15 cellular contexts compared by ENCODE assay signal in the genomic region with DNA sequence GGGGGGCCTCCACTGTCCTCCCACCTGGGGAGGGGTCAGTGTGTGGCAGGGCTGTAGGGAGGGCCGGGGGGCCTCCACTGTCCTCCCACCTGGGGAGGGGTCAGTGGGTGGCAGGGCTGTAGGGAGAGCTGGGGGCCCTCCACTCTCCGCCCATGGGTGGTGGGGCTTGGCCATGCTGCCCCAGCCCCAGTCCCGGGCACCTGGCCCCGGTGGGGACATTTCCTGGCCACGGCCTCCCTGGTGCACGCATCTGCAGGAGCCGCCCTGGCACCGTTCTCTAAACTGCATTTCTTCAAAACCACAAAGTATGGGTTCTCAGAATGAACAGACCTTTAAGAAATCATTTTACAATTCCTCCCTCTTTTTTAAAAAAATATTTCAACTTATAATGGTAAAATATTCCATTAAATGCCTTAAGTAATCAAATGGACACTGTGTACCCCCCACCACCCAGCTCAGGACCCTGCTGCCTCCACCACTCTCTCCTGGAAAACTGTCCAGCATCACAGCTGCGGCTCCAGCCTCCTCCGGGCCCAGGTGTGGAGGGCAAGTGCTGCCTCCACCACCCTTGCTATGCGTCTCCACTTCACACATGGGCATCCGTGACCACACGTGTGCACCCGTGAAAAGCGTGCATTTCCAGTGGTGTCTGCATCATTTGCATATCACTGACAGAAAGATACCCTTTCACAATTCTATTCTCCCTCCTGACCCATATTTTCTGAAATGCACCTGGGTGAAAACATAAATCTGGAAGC.
A peak's percentile ranks its signal among the peaks of the same experiment; 100 is the strongest.
DNase-seq lines count a peak whose midpoint lies in the region; ATAC-seq lines count a peak whose summit lies in the region.
"Had no signal": no experiment of that assay in that cellular context is flagged by ENCODE, and none has a peak within 500 bp of the region (broad histone marks: within the 10 kb centered on the region; RNA-seq: fewer than 3 reads in every experiment).

No MANE protein-coding gene starts in this region.

- no peaks in the 10 kb centered on the region for H3K9me3 ChIP-seq in neuronal stem cell (replicated peaks in 1 of 2; ENCODE audit: control insufficient read depth in 2 of 2, insufficient read depth in 1 of 2, low read depth in 1 of 2, low read length in 2 of 2)
- H3K9me3 ChIP-seq: psoas muscle had no signal

- H3K4me2 ChIP-seq in neuronal stem cell (ENCODE audit: insufficient read depth, low read length, poor library complexity, severe bottlenecking): no peak overlapping the region

- no peak overlapping the region for H4K8ac ChIP-seq in neuronal stem cell (ENCODE audit: low read depth, low read length)

- ATAC-seq in stimulated activated naive CD8-positive, alpha-beta T cell treated with anti-CD3 and anti-CD28 coated beads, Interleukin-15, Interleukin-2, amounts not matched to agents 100 U/mL and 50 U/mL, for 24 hours: no peak
- ATAC-seq in naive B cell (ENCODE audit: low read depth in 2 of 2) (no peak), HG03045 (IDR thresholded peaks at IDR 0.05; ENCODE audit: unreplicated experiment) (no peak)
- ATAC-seq: left ventricle myocardium superior, psoas muscle, SK-N-SH treated with all-trans-retinoic acid at 6 μM for 48 hours had no signal

- H3K36me3 ChIP-seq in neuronal stem cell (replicated peaks in 1 of 2; ENCODE audit: control insufficient read depth in 2 of 2, insufficient read depth in 2 of 2, low read length in 2 of 2): no peaks in the 10 kb centered on the region
- H3K36me3 ChIP-seq: cardiac muscle cell had no signal

- H2BK15ac ChIP-seq in neuronal stem cell (ENCODE audit: low read length): no peak overlapping the region

- H3K4me3 Mint-ChIP-seq in stimulated activated naive CD8-positive, alpha-beta T cell treated with anti-CD3 and anti-CD28 coated beads, Interleukin-15, Interleukin-2, amounts not matched to agents 100 ng/mL and 50 ng/mL, for 24 hours: peak overlapping the region; percentile 84
- peak overlapping the region; percentile 69 for H3K4me3 Mint-ChIP-seq in activated naive CD8-positive, alpha-beta T cell treated with anti-CD3 and anti-CD28 coated beads for 36 hours
- H3K4me3 Mint-ChIP-seq in naive B cell: peak overlapping the region in 3 of 8 donors; percentile 15 to 59 (median 38)

- H3K27ac ChIP-seq in neuronal stem cell (replicated peaks; ENCODE audit: low read length): no peak overlapping the region
- H3K27ac ChIP-seq: psoas muscle had no signal

- H3K9me3 Mint-ChIP-seq in stimulated activated naive CD8-positive, alpha-beta T cell treated with anti-CD3 and anti-CD28 coated beads, Interleukin-15, Interleukin-2, amounts not matched to agents 100 ng/mL and 50 ng/mL, for 24 hours: peaks cover 11% of the 10 kb centered on the region
- H3K9me3 Mint-ChIP-seq in activated naive CD8-positive, alpha-beta T cell treated with anti-CD3 and anti-CD28 coated beads for 36 hours: peaks cover 12% of the 10 kb centered on the region
- H3K9me3 Mint-ChIP-seq in naive B cell: peaks cover 6 to 11% (median 8%) of the 10 kb centered on the region in 7 donors

- H2BK5ac ChIP-seq in neuronal stem cell (ENCODE audit: low read length): no peak overlapping the region

- H3K23ac ChIP-seq in neuronal stem cell (ENCODE audit: low read depth, low read length, poor library complexity): no peak overlapping the region

- H3K14ac ChIP-seq in neuronal stem cell (ENCODE audit: low read length): no peak overlapping the region

- H3K36me3 Mint-ChIP-seq in stimulated activated naive CD8-positive, alpha-beta T cell treated with anti-CD3 and anti-CD28 coated beads, Interleukin-15, Interleukin-2, amounts not matched to agents 100 ng/mL and 50 ng/mL, for 24 hours (ENCODE audit: low read depth): peaks cover 67% of the 10 kb centered on the region
- peaks cover 72% of the 10 kb centered on the region for H3K36me3 Mint-ChIP-seq in activated naive CD8-positive, alpha-beta T cell treated with anti-CD3 and anti-CD28 coated beads for 36 hours
- H3K36me3 Mint-ChIP-seq in naive B cell: peaks cover 0 to 23% of the 10 kb centered on the region in 2 donors

- H3K4me3 ChIP-seq in neuronal stem cell (ENCODE audit: low read length in 2 of 2): peak overlapping the region in 1 of 2 donors; percentile 62
- H3K4me3 ChIP-seq: cardiac muscle cell, psoas muscle had no signal

- peak overlapping the region; percentile 90 for H3K27ac Mint-ChIP-seq in stimulated activated naive CD8-positive, alpha-beta T cell treated with anti-CD3 and anti-CD28 coated beads, Interleukin-15, Interleukin-2, amounts not matched to agents 100 ng/mL and 50 ng/mL, for 24 hours
- peak overlapping the region; percentile 96 for H3K27ac Mint-ChIP-seq in activated naive CD8-positive, alpha-beta T cell treated with anti-CD3 and anti-CD28 coated beads for 36 hours
- H3K27ac Mint-ChIP-seq in naive B cell: peak overlapping the region in 4 of 6 donors; percentile 14 to 78 (median 63)

- no peak overlapping the region for H3K4ac ChIP-seq in neuronal stem cell (ENCODE audit: low read length)

- peaks cover 9 to 26% of the 10 kb centered on the region in 2 donors for H3K4me1 ChIP-seq in neuronal stem cell (ENCODE audit: control insufficient read depth in 2 of 2, insufficient read depth in 1 of 2, low read depth in 1 of 2, low read length in 2 of 2)
- H3K4me1 ChIP-seq: psoas muscle had no signal

- WGBS in neuronal stem cell (ENCODE audit: extremely low coverage in 2 of 2, insufficient read length in 2 of 2, insufficient replicate concordance in 1 of 2), 2 donors: no CpG with 5 or more reads among the region's 15 CpGs

- no peak overlapping the region for H2AK5ac ChIP-seq in neuronal stem cell (ENCODE audit: low read depth, low read length)

- no peaks in the 10 kb centered on the region for H3K79me1 ChIP-seq in neuronal stem cell (ENCODE audit: low read depth, low read length)

- no peak for DNase-seq in stimulated activated naive CD8-positive, alpha-beta T cell treated with anti-CD3 and anti-CD28 coated beads, Interleukin-15, Interleukin-2, amounts not matched to agents 100 U/mL and 50 U/mL, for 24 hours
- DNase-seq in activated naive CD8-positive, alpha-beta T cell treated with anti-CD3 and anti-CD28 coated beads for 36 hours: no peak
- DNase-seq in naive B cell (no peak), neuronal stem cell (ENCODE audit: low spot score) (no peak), NCI-H1930 (lab: John Stamatoyannopoulos, UW) (no peak), foreskin melanocyte (no peak)
- DNase-seq: activated gamma-delta T cell, GOT3, Karpas-422, left ventricle myocardium superior had no signal

- H3K27me3 Mint-ChIP-seq in stimulated activated naive CD8-positive, alpha-beta T cell treated with anti-CD3 and anti-CD28 coated beads, Interleukin-15, Interleukin-2, amounts not matched to agents 100 ng/mL and 50 ng/mL, for 24 hours: no peaks in the 10 kb centered on the region
- no peaks in the 10 kb centered on the region for H3K27me3 Mint-ChIP-seq in activated naive CD8-positive, alpha-beta T cell treated with anti-CD3 and anti-CD28 coated beads for 36 hours
- no peaks in the 10 kb centered on the region for H3K27me3 Mint-ChIP-seq in naive B cell

- no peak overlapping the region for H3K18ac ChIP-seq in neuronal stem cell (ENCODE audit: low read length)

- H3K9ac ChIP-seq in neuronal stem cell (ENCODE audit: low read depth, low read length, poor library complexity): no peak overlapping the region

- H4K91ac ChIP-seq in neuronal stem cell (ENCODE audit: low read depth, low read length, poor library complexity): no peak overlapping the region

- H3K27me3 ChIP-seq in neuronal stem cell (ENCODE audit: control insufficient read depth in 3 of 3, insufficient read depth in 3 of 3, low read depth in 1 of 3, low read length in 3 of 3): no peaks in the 10 kb centered on the region
- H3K27me3 ChIP-seq: cardiac muscle cell had no signal

- no peak overlapping the region for H2BK120ac ChIP-seq in neuronal stem cell (ENCODE audit: low read depth, low read length)

- peaks cover 83% of the 10 kb centered on the region for H3K4me1 Mint-ChIP-seq in stimulated activated naive CD8-positive, alpha-beta T cell treated with anti-CD3 and anti-CD28 coated beads, Interleukin-15, Interleukin-2, amounts not matched to agents 100 ng/mL and 50 ng/mL, for 24 hours (ENCODE audit: low read depth)
- H3K4me1 Mint-ChIP-seq in activated naive CD8-positive, alpha-beta T cell treated with anti-CD3 and anti-CD28 coated beads for 36 hours: peaks cover 77% of the 10 kb centered on the region
- H3K4me1 Mint-ChIP-seq in naive B cell: peaks cover 22 to 33% (median 30%) of the 10 kb centered on the region in 3 donors

- H2AFZ ChIP-seq in neuronal stem cell (ENCODE audit: low read length): no peak overlapping the region

- no peak overlapping the region for H2BK12ac ChIP-seq in neuronal stem cell (ENCODE audit: low read length)
